In the genomic region with DNA sequence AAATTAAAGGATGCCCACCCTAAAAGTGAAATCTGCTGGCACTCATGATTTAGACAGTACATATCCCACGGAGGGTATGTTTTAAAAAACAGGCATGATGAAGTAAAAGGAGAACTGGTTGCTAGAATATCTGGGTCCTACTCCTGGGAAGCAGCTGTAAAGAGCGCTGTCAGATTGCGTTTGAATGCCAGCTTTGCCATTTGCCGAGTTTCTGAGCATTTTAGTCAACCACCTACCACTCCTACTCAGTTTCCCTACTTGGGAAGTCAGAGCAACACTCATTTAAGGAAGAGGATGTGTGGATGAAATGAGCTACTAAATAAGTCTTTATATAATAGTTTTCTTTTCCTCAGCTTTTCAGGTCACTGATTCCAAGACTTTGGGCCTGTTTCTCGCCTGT, we compare ENCODE assay signal across 8 cellular contexts. TPM values are rescaled to one million over a fixed set of nuclear protein-coding genes. Genes with fewer than 3 reads are reported as not detected.
A peak's percentile ranks its signal among the peaks of the same experiment; 100 is the strongest.
DNase-seq lines count a peak whose midpoint lies in the region; ATAC-seq, FAIRE-seq and TF ChIP-seq lines count a peak whose summit lies in the region.

No MANE protein-coding gene starts in this region.

- peak overlapping the region; percentile 77 for H3K9ac ChIP-seq in DND-41 (ENCODE audit: low read depth, low read length)

- H4K20me1 ChIP-seq in DND-41 (ENCODE audit: insufficient read depth, low read length), result no peaks in the 10 kb centered on the region

- no peak for DNase-seq in DND-41
- no peak for DNase-seq in Panc1 (ENCODE audit: low read depth, low spot score)
- no peak for DNase-seq in epithelial cell of prostate (ENCODE audit: low read depth, low spot score)
- DNase-seq in psoas muscle, result no peak
- DNase-seq in GM19238 (ENCODE audit: insufficient read length, low spot score), result no peak
- no peak for DNase-seq in GM19239 (ENCODE audit: insufficient read length, low spot score)

- FAIRE-seq in GM19239 (lab: Jason Lieb, UNC), result no peak

- in situ Hi-C loops in Panc1 (cut with HindIII; ENCODE audit: low pct_unique_long_range_greater_than_20kb, low sequenced_read_pairs), result no loop called here

- H3K79me2 ChIP-seq in DND-41 (ENCODE audit: insufficient read depth, low read length), result peaks cover 44% of the 10 kb centered on the region

- peak overlapping the region; percentile 97 for H2AFZ ChIP-seq in DND-41 (ENCODE audit: low read depth, low read length)

- CTCF ChIA-PET in Panc1 (lab: Charles Lee), result no interaction called here

- ATAC-seq in DND-41 (ENCODE audit: insufficient read depth, low read depth) (no peak), Panc1 (no peak), psoas muscle (no peak), HG03025 (IDR thresholded peaks at IDR 0.05; ENCODE audit: low FRiP score, unreplicated experiment) (no peak), HG03039 (IDR thresholded peaks at IDR 0.05; ENCODE audit: unreplicated experiment) (no peak)

- 12 to 18% (median 16%) methylated on average over 5 of the region's 5 CpGs for WGBS in psoas muscle, 3 donors

- peak overlapping the region; percentile 88 for H3K4me2 ChIP-seq in DND-41 (ENCODE audit: insufficient read depth, low read length)

- no peaks in the 10 kb centered on the region for H3K27me3 ChIP-seq in DND-41 (ENCODE audit: insufficient read depth, low read length, poor library complexity)
- H3K27me3 ChIP-seq in Panc1 (ENCODE audit: control insufficient read depth, insufficient read depth, low read length), result no peaks in the 10 kb centered on the region
- H3K27me3 ChIP-seq in psoas muscle (ENCODE audit: insufficient read depth in 3 of 3, low read length in 2 of 3), result no peaks in the 10 kb centered on the region

- POLR2A ChIA-PET in Panc1 (lab: Charles Lee), result interaction anchor here (0.7 kb wide), 1 partner anchor 350 kb away, joined by 3 read pairs; no protein-coding TSS in a partner anchor

- H3K4me3 ChIP-seq in DND-41 (ENCODE audit: low read depth in 1 of 2, low read length in 2 of 2) (peak overlapping the region; percentile 55 to 76), Panc1 (ENCODE audit: low read depth in 2 of 2, low read length in 2 of 2) (peak overlapping the region; percentile 85 to 90), psoas muscle (peak overlapping the region; percentile 89)

- BruUV-seq in Panc1 (replicated peaks; lab: Mats Ljungman, UMichigan), result TSS peak; percentile 92

- intact Hi-C loops in Panc1 (cut with micrococcal nuclease; ENCODE audit: unreplicated experiment), result no loop called here
- intact Hi-C loops in psoas muscle (cut with DNase I), result no loop called here

- peaks cover 33% of the 10 kb centered on the region for H3K36me3 ChIP-seq in DND-41 (ENCODE audit: insufficient read depth, low read length)
- peaks cover 5% of the 10 kb centered on the region for H3K36me3 ChIP-seq in Panc1 (ENCODE audit: control insufficient read depth, insufficient read depth, low read length)
- peaks cover 0 to 29% of the 10 kb centered on the region in 2 donors for H3K36me3 ChIP-seq in psoas muscle (ENCODE audit: insufficient read depth in 1 of 2, low read depth in 1 of 2)

- H3K9me3 ChIP-seq in DND-41 (ENCODE audit: insufficient read depth, low read length, severe bottlenecking) (no peaks in the 10 kb centered on the region), Panc1 (ENCODE audit: control insufficient read depth, insufficient read depth, low read depth, low read length) (no peaks in the 10 kb centered on the region), psoas muscle (no peaks in the 10 kb centered on the region)

- TF ChIP-seq CTCF in DND-41 (IDR thresholded peaks at IDR 0.05; ENCODE audit: borderline replicate concordance, extremely low read depth, low read length, poor library complexity, severe bottlenecking) (no peak), Panc1 (IDR thresholded peaks at IDR 0.05) (no peak), psoas muscle (IDR thresholded peaks at IDR 0.05) (no peak)

- peak overlapping the region; percentile 93 for H3K27ac ChIP-seq in DND-41 (ENCODE audit: low read length)
- peak overlapping the region; percentile 97 for H3K27ac ChIP-seq in Panc1 (ENCODE audit: low read length)
- peak overlapping the region; percentile 77 for H3K27ac ChIP-seq in epithelial cell of prostate
- H3K27ac ChIP-seq in psoas muscle, result no peak overlapping the region

- H3K4me1 ChIP-seq in DND-41 (ENCODE audit: insufficient read depth, low read length), result peaks cover 33% of the 10 kb centered on the region
- H3K4me1 ChIP-seq in Panc1 (ENCODE audit: control insufficient read depth, insufficient read depth, low read length), result peaks cover 19% of the 10 kb centered on the region
- peaks cover 16% of the 10 kb centered on the region for H3K4me1 ChIP-seq in psoas muscle

RNA-seq across cellular contexts. Expression of a gene that starts 1.1 kb away (rescaled TPM):
- total RNA-seq in Panc1 (2021; ENCODE audit: unreplicated experiment) (19.9 TPM), psoas muscle (10 to 100 TPM; 10.1 to 18.3 (median 14.1) TPM)
- 18.2 TPM for polyA plus RNA-seq in Panc1 (2012; ENCODE audit: insufficient read length)
- 10 to 100 TPM in 1 of 3 donors, 1 to 10 TPM in 2; 6.2 to 19.1 (median 9.4) TPM for polyA plus RNA-seq in psoas muscle
